19 cellular contexts compared by ENCODE assay signal in genomic region chr9:128577206-128577605, GRCh38. TPM values are rescaled to one million over a fixed set of nuclear protein-coding genes. Genes with fewer than 3 reads are reported as not detected.
DNase-seq lines count a peak whose midpoint lies in the region; ATAC-seq, FAIRE-seq and TF ChIP-seq lines count a peak whose summit lies in the region.
"Had no signal": no experiment of that assay in that cellular context is flagged by ENCODE, and none has a peak within 500 bp of the region (broad histone marks: within the 10 kb centered on the region; RNA-seq: fewer than 3 reads in every experiment).

No MANE protein-coding gene starts in this region.

- H3K27me3 ChIP-seq in liver (ENCODE audit: control insufficient read depth in 4 of 4, insufficient read depth in 4 of 4, low read length in 3 of 4) (no peaks in the 10 kb centered on the region), HepG2 (ENCODE audit: control insufficient read depth in 1 of 2, insufficient read depth in 2 of 2, low read length in 2 of 2) (no peaks in the 10 kb centered on the region), SK-N-SH (ENCODE audit: insufficient read depth) (no peaks in the 10 kb centered on the region), suprapubic skin (no peaks in the 10 kb centered on the region)
- H3K27me3 ChIP-seq: BLaER1 had no signal

- intact Hi-C loops in HepG2 (cut with micrococcal nuclease; ENCODE audit: unreplicated experiment): no loop called here

- H3K27me3 Mint-ChIP-seq in endothelial cell (ENCODE audit: unreplicated experiment) (peaks cover 2% of the 10 kb centered on the region), nephron progenitor cell (ENCODE audit: low read depth, poor library complexity) (no peaks in the 10 kb centered on the region)

- peak overlapping the region; percentile 51 for H3K4me3 Mint-ChIP-seq in endothelial cell (ENCODE audit: unreplicated experiment)
- H3K4me3 Mint-ChIP-seq in nephron progenitor cell: no peak overlapping the region
- H3K4me3 Mint-ChIP-seq: CD8-positive, alpha-beta T cell had no signal

- H3F3A ChIP-seq in SK-N-SH (replicated peaks; ENCODE audit: insufficient read depth): peaks cover 9% of the 10 kb centered on the region

- H3K4me2 ChIP-seq in HepG2 (ENCODE audit: low read depth, low read length): no peak overlapping the region
- no peak overlapping the region for H3K4me2 ChIP-seq in SK-N-SH
- H3K4me2 ChIP-seq: BLaER1, KMS-11 had no signal

- H3K27ac Mint-ChIP-seq in endothelial cell (ENCODE audit: unreplicated experiment) (no peak overlapping the region), nephron progenitor cell (peak overlapping the region; percentile 75)
- H3K27ac Mint-ChIP-seq: CD8-positive, alpha-beta T cell had no signal

- TF ChIP-seq CTCF in liver (IDR thresholded peaks at IDR 0.05; ENCODE audit: low read depth, low read length, missing input control) (no peak), HepG2 (CRISPR knock-in tag; IDR thresholded peaks at IDR 0.05) (no peak), endothelial cell (IDR thresholded peaks at IDR 0.05; ENCODE audit: unreplicated experiment) (no peak), nephron progenitor cell (IDR thresholded peaks at IDR 0.05) (no peak), SK-N-SH (IDR thresholded peaks at IDR 0.05) (no peak), suprapubic skin (IDR thresholded peaks at IDR 0.05) (no peak)

- TF ChIP-seq POLR2A in HepG2 (IDR thresholded peaks at IDR 0.05; ENCODE audit: insufficient read depth in 1 of 2, low read depth in 2 of 2, low read length in 2 of 2) (no peak), suprapubic skin (IDR thresholded peaks at IDR 0.05) (no peak)

- H3K4me1 ChIP-seq in liver (ENCODE audit: control insufficient read depth in 4 of 4, insufficient read depth in 4 of 4, low read length in 3 of 4) (peaks cover 6 to 30% (median 26%) of the 10 kb centered on the region in 4 donors), HepG2 (ENCODE audit: insufficient read depth, low read length) (no peaks in the 10 kb centered on the region), SK-N-SH (ENCODE audit: control insufficient read depth in 1 of 2, insufficient read depth in 2 of 2, low read depth in 1 of 2, low read length in 1 of 2) (no peaks in the 10 kb centered on the region), suprapubic skin (peaks cover 16% of the 10 kb centered on the region)
- H3K4me1 ChIP-seq: BLaER1 had no signal

- DNase-seq in HepG2 (ENCODE audit: low spot score): no peak
- DNase-seq in endothelial cell (ENCODE audit: low spot score): no peak
- DNase-seq in nephron progenitor cell: no peak
- no peak for DNase-seq in NCI-H1105 treated with DMSO at 0.1 percent for 48 hours (lab: John Stamatoyannopoulos, UW)
- no peak for DNase-seq in SK-N-SH
- DNase-seq in suprapubic skin (ENCODE audit: low spot score in 2 of 2): no peak
- DNase-seq: CD8-positive, alpha-beta T cell; NCI-H1436; NCI-H1930; NCI-H226; NCI-H524; NCI-H82; SHP77 treated with DMSO at 0.1 percent for 48 hours had no signal

- peak overlapping the region; percentile 39 to 50 for H3K27ac ChIP-seq in liver (ENCODE audit: low read depth in 1 of 2, low read length in 2 of 2)
- no peak overlapping the region for H3K27ac ChIP-seq in HepG2 (ENCODE audit: extremely low read length, insufficient read depth, low read length)
- H3K27ac ChIP-seq in SK-N-SH (ENCODE audit: low read depth in 2 of 2, low read length in 1 of 2): no peak overlapping the region
- H3K27ac ChIP-seq in suprapubic skin: no peak overlapping the region
- H3K27ac ChIP-seq: BLaER1, KMS-11 had no signal

- in situ Hi-C loops in HepG2 (cut with HindIII; ENCODE audit: extremely low pct_ligation_motif_present, low pct_unique_long_range_greater_than_20kb): no loop called here

- WGBS in liver: 39% methylated on average over 8 of the region's 8 CpGs
- WGBS in HepG2 (ENCODE audit: low lambda C conversion rate): 75% methylated on average over 6 of the region's 8 CpGs
- WGBS in SK-N-SH (ENCODE audit: low lambda C conversion rate): 97% methylated on average over 8 of the region's 8 CpGs
- 93% methylated on average over 8 of the region's 8 CpGs for WGBS in suprapubic skin

- no peak for FAIRE-seq in HepG2 (lab: Jason Lieb, UNC)
- FAIRE-seq: D721Med, GM12891, GM18507 had no signal

- no peaks in the 10 kb centered on the region for H3K9me3 ChIP-seq in liver (ENCODE audit: control insufficient read depth in 4 of 4, low read length in 3 of 4)
- H3K9me3 ChIP-seq in HepG2 (ENCODE audit: low read length): no peaks in the 10 kb centered on the region
- H3K9me3 ChIP-seq in SK-N-SH: no peaks in the 10 kb centered on the region
- H3K9me3 ChIP-seq in suprapubic skin: no peaks in the 10 kb centered on the region
- H3K9me3 ChIP-seq: BLaER1 had no signal

- H3K9me3 Mint-ChIP-seq in endothelial cell (ENCODE audit: unreplicated experiment) (no peaks in the 10 kb centered on the region), nephron progenitor cell (no peaks in the 10 kb centered on the region)
- H3K9me3 Mint-ChIP-seq: CD8-positive, alpha-beta T cell had no signal

- TF ChIP-seq RAD21 in liver (IDR thresholded peaks at IDR 0.05) (peak; percentile 20 to 40), HepG2 (CRISPR knock-in tag; IDR thresholded peaks at IDR 0.05) (no peak), SK-N-SH (IDR thresholded peaks at IDR 0.05; ENCODE audit: low read length) (no peak)

- no peak for TF ChIP-seq EP300 in HepG2 (IDR thresholded peaks at IDR 0.05; ENCODE audit: low read depth in 2 of 2, low read length in 2 of 2)
- no peak for TF ChIP-seq EP300 in HepG2 (CRISPR knock-in tag; IDR thresholded peaks at IDR 0.05; ENCODE audit: borderline replicate concordance)
- no peak for TF ChIP-seq EP300 in SK-N-SH (IDR thresholded peaks at IDR 0.05; ENCODE audit: borderline replicate concordance in 1 of 2, low read depth in 1 of 2, low read length in 1 of 2)
- no peak for TF ChIP-seq EP300 in suprapubic skin (IDR thresholded peaks at IDR 0.05)

- H3K36me3 ChIP-seq in liver (ENCODE audit: control insufficient read depth in 4 of 4, insufficient read depth in 3 of 4, low read depth in 1 of 4, low read length in 3 of 4) (peaks cover 13 to 59% (median 56%) of the 10 kb centered on the region in 4 donors), HepG2 (replicated peaks in 1 of 2; ENCODE audit: control insufficient read depth in 1 of 2, insufficient read depth in 2 of 2, low read length in 2 of 2) (peaks cover 35 to 76% of the 10 kb centered on the region in 2 experiments), SK-N-SH (replicated peaks in 1 of 2; ENCODE audit: control insufficient read depth in 1 of 2, insufficient read depth in 2 of 2, low read length in 1 of 2) (peaks cover 85 to 89% of the 10 kb centered on the region in 2 experiments), suprapubic skin (peaks cover 91% of the 10 kb centered on the region)

- H3K4me3 ChIP-seq in liver (ENCODE audit: low read depth in 1 of 3, low read length in 3 of 3) (no peak overlapping the region), HepG2 (replicated peaks in 1 of 3; ENCODE audit: insufficient read depth in 1 of 3, low read depth in 2 of 3, low read length in 3 of 3) (no peak overlapping the region), SK-N-SH (ENCODE audit: low read depth in 2 of 2, low read length in 1 of 2) (no peak overlapping the region), suprapubic skin (no peak overlapping the region)
- H3K4me3 ChIP-seq: BLaER1 had no signal

- H3K79me2 ChIP-seq in HepG2 (ENCODE audit: insufficient read depth, low read length) (no peaks in the 10 kb centered on the region), SK-N-SH (ENCODE audit: insufficient read depth) (peaks cover 18% of the 10 kb centered on the region; the same call in 1 of the 2 replicates)

- H2AFZ ChIP-seq in HepG2 (ENCODE audit: low read length) (no peak overlapping the region), SK-N-SH (ENCODE audit: low read depth) (no peak overlapping the region)

- H3K9ac ChIP-seq in liver (ENCODE audit: low read depth in 1 of 2, low read length in 2 of 2): no peak overlapping the region
- H3K9ac ChIP-seq in HepG2 (ENCODE audit: insufficient read depth, low read depth, low read length): no peak overlapping the region
- H3K9ac ChIP-seq in SK-N-SH: no peak overlapping the region
- H3K9ac ChIP-seq: BLaER1, KMS-11 had no signal

- POLR2A ChIA-PET in HepG2 (lab: Yijun Ruan, JAX) (no interaction called here), SK-N-SH (lab: Yijun Ruan, JAX) (no interaction called here)

- H3K4me1 Mint-ChIP-seq in endothelial cell (ENCODE audit: unreplicated experiment): no peaks in the 10 kb centered on the region
- H3K4me1 Mint-ChIP-seq in nephron progenitor cell: no peaks in the 10 kb centered on the region

- CTCF ChIA-PET in HepG2 (lab: Yijun Ruan, JAX; ENCODE audit: low intra/inter-chr PET ratio, low total read pairs) (no interaction called here), SK-N-SH (lab: Yijun Ruan, JAX) (interaction anchor here (1.4 kb wide), 1 partner anchor 46 kb away, joined by 3 read pairs; no protein-coding TSS in a partner anchor)

- no peaks in the 10 kb centered on the region for H3K9me2 ChIP-seq in SK-N-SH

- H3K36me3 Mint-ChIP-seq in endothelial cell (ENCODE audit: low read depth, unreplicated experiment) (peaks cover 76% of the 10 kb centered on the region), nephron progenitor cell (ENCODE audit: low read depth) (peaks cover 80% of the 10 kb centered on the region)

- BruUV-seq in HepG2 (replicated peaks; lab: Mats Ljungman, UMichigan): no TSS peak

- H4K20me1 ChIP-seq in HepG2 (ENCODE audit: insufficient read depth, low read length): no peaks in the 10 kb centered on the region
- H4K20me1 ChIP-seq in SK-N-SH (ENCODE audit: insufficient read depth): no peaks in the 10 kb centered on the region

- ATAC-seq in HepG2: no peak
- ATAC-seq: CD8-positive, alpha-beta T cell had no signal

RNA-seq across cellular contexts. Expression of gene SPTAN1, which starts 24.8 kb away (rescaled TPM):
- total RNA-seq in liver: 10 to 100 TPM; 76.9 to 86.5 TPM
- polyA plus RNA-seq in liver: 10 to 100 TPM; 31.3 to 43.8 TPM
- 23.5 and 106 TPM in 2 replicates for total RNA-seq in HepG2 (2016; rRNA removed; fragmentation: Illumina TruSeq; extraction: Trizol)
- total RNA-seq in HepG2 (2016; cell fraction: cytosol; rRNA removed; fragmentation: Illumina TruSeq; extraction: Trizol; ENCODE audit: low read depth): 19.2 and 22.6 TPM in 2 replicates
- 14.5 and 107 TPM in 2 replicates for total RNA-seq in HepG2 (2016; cell fraction: insoluble cytoplasmic fraction; rRNA removed; fragmentation: Illumina TruSeq; extraction: Trizol)
- total RNA-seq in HepG2 (2016; cell fraction: membrane; rRNA removed; fragmentation: Illumina TruSeq; extraction: Trizol): 14.3 and 15.6 TPM in 2 replicates
- 180 and 199 TPM in 2 replicates for total RNA-seq in HepG2 (2016; cell fraction: nucleus; rRNA removed; fragmentation: Illumina TruSeq; extraction: Trizol)
- polyA plus RNA-seq in HepG2 (2011; rRNA removed): 111 and 132 TPM in 2 replicates
- 28.2 and 51.8 TPM in 2 replicates for polyA plus RNA-seq in HepG2 (2011; cell fraction: cytosol; rRNA removed)
- 885 and 1,070 TPM in 2 replicates for polyA plus RNA-seq in HepG2 (2011; cell fraction: nucleus; rRNA removed)
- 97.6 and 98.5 TPM in 2 replicates for polyA plus RNA-seq in HepG2 (2012)
- 6.9 and 7.2 TPM in 2 replicates for polyA plus RNA-seq in HepG2 (2016; cell fraction: cytosol; fragmentation: Illumina TruSeq; extraction: Trizol; ENCODE audit: low read depth)
- polyA plus RNA-seq in HepG2 (2016; cell fraction: insoluble cytoplasmic fraction; fragmentation: Illumina TruSeq; extraction: Trizol; ENCODE audit: low read depth): 14.9 and 21.0 TPM in 2 replicates
- 6.9 and 9.5 TPM in 2 replicates for polyA plus RNA-seq in HepG2 (2016; cell fraction: membrane; fragmentation: Illumina TruSeq; extraction: Trizol; ENCODE audit: low read depth)
- polyA plus RNA-seq in HepG2 (2016; cell fraction: nucleus; fragmentation: Illumina TruSeq; extraction: Trizol; ENCODE audit: insufficient read depth, low read depth): 274 and 280 TPM in 2 replicates
- 319 and 464 TPM in 2 replicates for polyA minus RNA-seq in HepG2 (2011; rRNA and poly(A)+ RNA removed; ENCODE audit: low replicate concordance)
- 48.3 and 55.2 TPM in 2 replicates for polyA minus RNA-seq in HepG2 (2011; cell fraction: cytosol; rRNA and poly(A)+ RNA removed)
- 960 and 1,011 TPM in 2 replicates for polyA minus RNA-seq in HepG2 (2011; cell fraction: nucleus; rRNA and poly(A)+ RNA removed)
- total RNA-seq in endothelial cell (ENCODE audit: unreplicated experiment): 810 TPM
- polyA plus RNA-seq in SK-N-SH (2012; rRNA removed): 142 and 177 TPM in 2 replicates
- polyA plus RNA-seq in SK-N-SH (2012; cell fraction: cytosol; rRNA removed): 58.5 and 73.3 TPM in 2 replicates
- 515 and 797 TPM in 2 replicates for polyA plus RNA-seq in SK-N-SH (2012; cell fraction: nucleus; rRNA removed)
- 100 to 1,000 TPM; 251 to 476 (median 354) TPM for total RNA-seq in suprapubic skin

Comparison
In these comparisons a context has a peak if more than half of its experiments do, and no peak if none do; other contexts are left out.
1. H3K27ac ChIP-seq: peak in liver (2 of 2); none in HepG2 (single experiment), SK-N-SH (0 of 2) and suprapubic skin (single experiment).